In the genomic region with DNA sequence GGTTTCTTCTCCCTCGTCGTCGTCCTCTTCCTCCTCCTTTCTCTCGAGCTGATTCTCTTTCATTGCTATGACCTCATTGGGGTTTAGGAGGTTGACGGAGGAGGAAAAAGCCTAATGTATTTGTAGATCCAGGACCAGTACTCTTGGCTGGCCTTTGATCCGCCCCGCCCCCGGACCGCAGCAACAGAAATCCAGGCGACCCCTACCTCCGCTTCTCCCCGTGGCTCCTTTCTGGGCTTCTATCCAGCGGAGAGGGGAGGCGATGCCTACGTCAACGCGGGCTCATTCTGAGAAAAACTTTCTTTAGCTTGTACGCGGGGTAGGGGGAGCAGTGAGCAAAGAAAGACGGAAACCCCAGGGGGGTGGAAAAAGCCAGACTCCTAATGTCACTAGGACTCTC, we compare ENCODE assay signal across 13 cellular contexts. TPM values are rescaled to one million over a fixed set of nuclear protein-coding genes. Genes with fewer than 3 reads are reported as not detected.
DNase-seq lines count a peak whose midpoint lies in the region; ATAC-seq and TF ChIP-seq lines count a peak whose summit lies in the region.
"Had no signal": no experiment of that assay in that cellular context is flagged by ENCODE, and none has a peak within 500 bp of the region (broad histone marks: within the 10 kb centered on the region; RNA-seq: fewer than 3 reads in every experiment).

Gene TMEM196, minus strand, starts transcription at position 257 of the 400 bp plus-strand sequence. CDS start 921 bp downstream, outside the sequence.

- H3T11ph ChIP-seq in H9 (ENCODE audit: low read length) = no peak within 1 kb of the TSS

- H3K27me3 ChIP-seq in H9 (ENCODE audit: insufficient read depth, low read length) = peaks cover 6% of the 10 kb centered on the region; the same call in 1 of the 2 replicates
- H3K27me3 ChIP-seq in adipocyte (replicated peaks; ENCODE audit: control insufficient read depth, insufficient read depth, low read length) = peaks cover 31% of the 10 kb centered on the region
- peaks cover 35% of the 10 kb centered on the region for H3K27me3 ChIP-seq in iPS-18a (ENCODE audit: control insufficient read depth, insufficient read depth, low read length)
- H3K27me3 ChIP-seq: thyroid gland had no signal

- H3K27me3 Mint-ChIP-seq in H9 (ENCODE audit: low read depth) = peaks cover 49% of the 10 kb centered on the region

- H2BK12ac ChIP-seq in H9 (ENCODE audit: insufficient read length, low read depth, low read length) = no peak within 1 kb of the TSS

- H3K4me3 Mint-ChIP-seq in H9 = peak within 1 kb of the TSS; percentile 64 to 86

- H3K9ac ChIP-seq in H9 (ENCODE audit: extremely low read depth, insufficient read length, low read length) (no peak within 1 kb of the TSS), adipocyte (ENCODE audit: low read length) (peak within 1 kb of the TSS; percentile 5), iPS-18a (ENCODE audit: low read length) (peak within 1 kb of the TSS; percentile 28)

- no peaks in the 10 kb centered on the region for H3K79me1 ChIP-seq in H9 (ENCODE audit: insufficient read depth, low read depth, low read length, poor library complexity, severe bottlenecking)

- no peaks in the 10 kb centered on the region for H4K20me1 ChIP-seq in H9 (ENCODE audit: control insufficient read depth, insufficient read depth, insufficient read length)

- H3K4me1 ChIP-seq in H9 (ENCODE audit: insufficient read depth, low read length) = no peaks in the 10 kb centered on the region; the same call in 1 of the 2 replicates
- H3K4me1 ChIP-seq in adipocyte (ENCODE audit: control insufficient read depth, insufficient read depth, low read length) = peaks cover 13% of the 10 kb centered on the region
- H3K4me1 ChIP-seq in iPS-18a (ENCODE audit: control insufficient read depth, low read depth, low read length) = peaks cover 6% of the 10 kb centered on the region

- H3K4ac ChIP-seq in H9 (ENCODE audit: low read depth, low read length) = no peak within 1 kb of the TSS

- no peak within 1 kb of the TSS for H4K91ac ChIP-seq in H9 (ENCODE audit: insufficient read length, low read depth, low read length)

- no peak within 1 kb of the TSS for H3K18ac ChIP-seq in H9 (ENCODE audit: insufficient read length, low read depth, low read length)

- no peak within 1 kb of the TSS for H3K27ac ChIP-seq in H9 (ENCODE audit: insufficient read length, low read depth, low read length)
- no peak within 1 kb of the TSS for H3K27ac ChIP-seq in iPS-18a (ENCODE audit: low read length)
- H3K27ac ChIP-seq: foreskin keratinocyte, thyroid gland had no signal

- H3K56ac ChIP-seq in H9 (ENCODE audit: insufficient read length, low read depth, low read length) = no peak within 1 kb of the TSS

- peak; percentile 52 for DNase-seq in H9
- DNase-seq in adipocyte (ENCODE audit: low read depth) = no peak
- DNase-seq in retinal pigment epithelial cell (ENCODE audit: low read depth) = no peak
- no peak for DNase-seq in inferior parietal cortex (ENCODE audit: extremely low spot score)
- DNase-seq in NCI-H1092 (lab: John Stamatoyannopoulos, UW) = no peak
- DNase-seq: NCI-H1436 treated with DMSO at 0.1 percent for 48 hours, small intestine had no signal

- peak within 1 kb of the TSS; percentile 97 for H3K4me2 ChIP-seq in H9 (ENCODE audit: insufficient read depth, insufficient read length, low read length)

- H2BK20ac ChIP-seq in H9 (ENCODE audit: low read depth, low read length, poor library complexity, severe bottlenecking) = no peak within 1 kb of the TSS

- ATAC-seq in GM19467 (IDR thresholded peaks at IDR 0.05; ENCODE audit: unreplicated experiment) = no peak
- ATAC-seq in HG02642 (IDR thresholded peaks at IDR 0.05; ENCODE audit: poor library complexity, unreplicated experiment) = no peak

- H3K9me3 ChIP-seq in H9 (ENCODE audit: control insufficient read depth, low read depth, low read length) (no peaks in the 10 kb centered on the region), adipocyte (ENCODE audit: control insufficient read depth, low read length) (no peaks in the 10 kb centered on the region), iPS-18a (ENCODE audit: control insufficient read depth, low read depth, low read length) (no peaks in the 10 kb centered on the region)
- H3K9me3 ChIP-seq: thyroid gland had no signal

- H3K79me2 ChIP-seq in H9 (ENCODE audit: insufficient read depth, low read length) = no peaks in the 10 kb centered on the region

- H3K9me3 Mint-ChIP-seq in H9 = no peaks in the 10 kb centered on the region; a peak in 2 of 5 replicates

- H2BK15ac ChIP-seq in H9 (ENCODE audit: low read depth, low read length) = no peak within 1 kb of the TSS

- H3K36me3 ChIP-seq in adipocyte (ENCODE audit: control insufficient read depth, insufficient read depth, low read length, severe bottlenecking) (no peaks in the 10 kb centered on the region), iPS-18a (ENCODE audit: control insufficient read depth, low read depth, low read length) (no peaks in the 10 kb centered on the region)
- H3K36me3 ChIP-seq: thyroid gland had no signal

- no peaks in the 10 kb centered on the region for H3K36me3 Mint-ChIP-seq in H9 (ENCODE audit: insufficient read depth in 1 of 3, low read depth in 3 of 3)

- peaks cover 14% of the 10 kb centered on the region for H3K23me2 ChIP-seq in H9 (ENCODE audit: insufficient read length, low read depth, low read length, poor library complexity, severe bottlenecking)

- TF ChIP-seq CTCF in H9 (conservative IDR thresholded peaks at IDR 0.05) = no peak
- peak; percentile 10 for TF ChIP-seq CTCF in retinal pigment epithelial cell (conservative IDR thresholded peaks at IDR 0.05; ENCODE audit: low read depth, low read length)

- no CpG with 5 or more reads among the region's 20 CpGs for WGBS in H9 (ENCODE audit: extremely low coverage, insufficient read length, low lambda C conversion rate)

- no peak within 1 kb of the TSS for H2BK120ac ChIP-seq in H9 (ENCODE audit: low read depth, low read length, poor library complexity, severe bottlenecking)

- no peak within 1 kb of the TSS; the same call in 1 of the 2 replicates for H3K14ac ChIP-seq in H9 (ENCODE audit: insufficient read depth, low read length)

- H3K23ac ChIP-seq in H9 (ENCODE audit: insufficient read length, low read depth, low read length) = no peak within 1 kb of the TSS

- H2AK5ac ChIP-seq in H9 (ENCODE audit: insufficient read length, low read length) = no peak within 1 kb of the TSS

- H3K27ac Mint-ChIP-seq in H9 = peak within 1 kb of the TSS in 1 of 3 experiments; percentile 81; a peak in 5 of 7 replicates

- H3K4me3 ChIP-seq in adipocyte (ENCODE audit: low read length) (peak within 1 kb of the TSS; percentile 80), iPS-18a (ENCODE audit: low read length) (peak within 1 kb of the TSS; percentile 70), retinal pigment epithelial cell (ENCODE audit: low read length) (peak within 1 kb of the TSS; percentile 50)
- H3K4me3 ChIP-seq: thyroid gland had no signal

- H2BK5ac ChIP-seq in H9 (ENCODE audit: insufficient read length, low read length) = no peak within 1 kb of the TSS

- H3K4me1 Mint-ChIP-seq in H9 = peaks cover 20 to 23% of the 10 kb centered on the region in 2 experiments

- peak within 1 kb of the TSS; percentile 66 for H2AFZ ChIP-seq in H9 (ENCODE audit: low read length)

- no peak within 1 kb of the TSS for H4K8ac ChIP-seq in H9 (replicated peaks; ENCODE audit: insufficient read length, low read depth, low read length)

- no peak within 1 kb of the TSS for H4K5ac ChIP-seq in H9 (ENCODE audit: insufficient read length, low read depth, low read length)

RNA-seq across cellular contexts. Expression of gene TMEM196, which starts in this region (rescaled TPM):
- total RNA-seq in H9 (2021) = not detected in 2 replicates
- total RNA-seq: foreskin keratinocyte, G401, thyroid gland had no signal

Comparison
In these comparisons a context has a peak if more than half of its experiments do, and no peak if none do; other contexts are left out.
1. Peak in DNase-seq and H3K4me2 ChIP-seq in H9; RNA of the gene not detected or under 1 TPM.